ENCODE assay signal across 24 cellular contexts in the genomic region with DNA sequence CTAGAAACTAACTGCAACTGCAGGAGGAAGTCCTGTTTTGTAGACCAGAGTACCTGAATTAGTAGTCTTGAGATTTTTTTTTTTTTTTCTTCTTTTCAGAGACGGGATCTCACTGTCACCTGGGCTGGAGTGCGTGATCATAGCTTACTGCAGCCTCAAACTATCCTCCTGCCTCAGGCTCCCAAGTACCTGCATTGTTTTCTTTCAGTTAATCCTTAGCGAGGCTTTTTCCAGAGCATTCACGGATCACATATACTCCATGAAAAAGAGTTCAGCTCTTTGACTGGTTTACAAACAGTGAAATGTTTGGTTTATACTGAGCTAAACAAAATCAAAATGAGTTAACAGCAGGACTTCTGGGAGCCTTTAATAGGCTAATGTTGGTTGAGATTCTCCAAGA. TPM values are rescaled to one million over a fixed set of nuclear protein-coding genes. Genes with fewer than 3 reads are reported as not detected.
DNase-seq lines count a peak whose midpoint lies in the region; ATAC-seq, FAIRE-seq and TF ChIP-seq lines count a peak whose summit lies in the region.
"Had no signal": no experiment of that assay in that cellular context is flagged by ENCODE, and none has a peak within 500 bp of the region (broad histone marks: within the 10 kb centered on the region; RNA-seq: fewer than 3 reads in every experiment).

No MANE protein-coding gene starts in this region.

- no peak overlapping the region for H2BK20ac ChIP-seq in H1 (ENCODE audit: low read length)

- no peak for TF ChIP-seq EP300 in H1 (IDR thresholded peaks at IDR 0.05; ENCODE audit: borderline replicate concordance in 1 of 2, low read depth in 2 of 2, low read length in 2 of 2)

- peaks cover 2% of the 10 kb centered on the region for H3K36me3 ChIP-seq in HUES64 (ENCODE audit: insufficient read depth, low read length)
- H3K36me3 ChIP-seq in H1 (ENCODE audit: control insufficient read depth in 2 of 4, insufficient read depth in 4 of 4, low read length in 3 of 4) = no peaks in the 10 kb centered on the region; a peak in 2 of 8 replicates

- H3K27ac ChIP-seq in HUES64 (ENCODE audit: low read depth, low read length) (peak overlapping the region; percentile 79), H1 (ENCODE audit: low read depth, low read length) (no peak overlapping the region; the same call in 1 of the 2 replicates)
- H3K27ac ChIP-seq: C4-2B, HL-60, PC-9, RWPE1 had no signal

- no peak for TF ChIP-seq RAD21 in H1 (IDR thresholded peaks at IDR 0.05 in 1 of 2, conservative IDR thresholded peaks at IDR 0.05 in 1 of 2; ENCODE audit: low read depth in 2 of 2, low read length in 2 of 2)

- no peak for ATAC-seq in HG03159 (IDR thresholded peaks at IDR 0.05; ENCODE audit: unreplicated experiment)
- no peak for ATAC-seq in activated naive CD8-positive, alpha-beta T cell treated with anti-CD3 and anti-CD28 coated beads, Interleukin-2, amount 50 U/mL, for 24 hours
- ATAC-seq: SK-N-SH treated with all-trans-retinoic acid at 6 μM for 48 hours, T-cell had no signal

- no peak overlapping the region for H4K5ac ChIP-seq in H1 (ENCODE audit: insufficient read length, low read depth, low read length)

- H3K27me3 ChIP-seq in HUES64 (ENCODE audit: insufficient read depth, low read length) = no peaks in the 10 kb centered on the region
- no peaks in the 10 kb centered on the region for H3K27me3 ChIP-seq in H1 (replicated peaks in 1 of 4; ENCODE audit: control insufficient read depth in 3 of 4, extremely low read depth in 1 of 4, insufficient read depth in 3 of 4, low read length in 3 of 4)

- CTCF ChIA-PET in H1 (lab: Charles Lee; ENCODE audit: partially characterized antibody) = no interaction called here

- no peak overlapping the region for H3K14ac ChIP-seq in H1 (ENCODE audit: insufficient read length)

- H4K91ac ChIP-seq in H1 (replicated peaks; ENCODE audit: insufficient read length, low read length) = no peak overlapping the region

- no peak overlapping the region for H2BK5ac ChIP-seq in H1 (ENCODE audit: low read depth, low read length)

- no peaks in the 10 kb centered on the region for H3K23me2 ChIP-seq in H1 (ENCODE audit: low read depth, low read length)

- no peaks in the 10 kb centered on the region for H3K27me3 Mint-ChIP-seq in nephron progenitor cell (ENCODE audit: low read depth, poor library complexity)
- H3K27me3 Mint-ChIP-seq in activated naive CD8-positive, alpha-beta T cell treated with anti-CD3 and anti-CD28 coated beads, Interleukin-2, amount 50 U/mL, for 24 hours = no peaks in the 10 kb centered on the region

- H2BK12ac ChIP-seq in H1 (ENCODE audit: low read depth, low read length) = no peak overlapping the region

- H3K9ac ChIP-seq in HUES64 (ENCODE audit: low read depth, low read length) (no peak overlapping the region), H1 (replicated peaks in 1 of 4; ENCODE audit: extremely low read depth in 1 of 4, low read depth in 3 of 4, low read length in 3 of 4) (no peak overlapping the region)

- TF ChIP-seq CTCF in H1 (IDR thresholded peaks at IDR 0.05; ENCODE audit: control extremely low read depth in 1 of 3, insufficient read depth in 1 of 3, low read depth in 1 of 3, low read length in 3 of 3) (no peak), nephron progenitor cell (IDR thresholded peaks at IDR 0.05) (no peak)

- peaks cover 35% of the 10 kb centered on the region for H3K4me1 Mint-ChIP-seq in nephron progenitor cell
- peaks cover 4% of the 10 kb centered on the region for H3K4me1 Mint-ChIP-seq in activated naive CD8-positive, alpha-beta T cell treated with anti-CD3 and anti-CD28 coated beads, Interleukin-2, amount 50 U/mL, for 24 hours

- H4K20me1 ChIP-seq in H1 (replicated peaks in 1 of 2; ENCODE audit: control insufficient read depth in 1 of 2, insufficient read depth in 2 of 2, low read length in 2 of 2) = no peaks in the 10 kb centered on the region

- H3K79me1 ChIP-seq in H1 (ENCODE audit: low read depth, low read length) = no peaks in the 10 kb centered on the region; the same call in 1 of the 2 replicates

- TF ChIP-seq POLR2A in H1 (IDR thresholded peaks at IDR 0.05; ENCODE audit: control extremely low read depth in 1 of 2, low read depth in 2 of 2, low read length in 2 of 2) = no peak

- DNase-seq in GM19239 (ENCODE audit: insufficient read length, low spot score) = no peak
- no peak for DNase-seq in H1 (ENCODE audit: low read depth in 1 of 2, low spot score in 2 of 2)
- no peak for DNase-seq in nephron progenitor cell
- DNase-seq in activated naive CD8-positive, alpha-beta T cell treated with anti-CD3 and anti-CD28 coated beads, Interleukin-2, amount 50 U/mL, for 24 hours = no peak
- no peak for DNase-seq in NCI-H2196 (lab: John Stamatoyannopoulos, UW; ENCODE audit: unreplicated experiment)
- DNase-seq: AML-193, HFFc6, MM.1S, NCI-H1092 treated with DMSO at 0.1 percent for 48 hours, NCI-H146, NCI-H2081 treated with DMSO at 0.1 percent for 48 hours, NCI-H2227 treated with DMSO at 0.1 percent for 48 hours, NCI-H524 treated with DMSO at 0.1 percent for 48 hours, PC-9, SIG-M5, T-cell had no signal

- H3K4me1 ChIP-seq in HUES64 (ENCODE audit: insufficient read depth, low read length) = peaks cover 18% of the 10 kb centered on the region; the same call in 1 of the 2 replicates
- peaks cover 0 to 7% (median 4%) of the 10 kb centered on the region in 4 experiments; a peak in 4 of 7 replicates for H3K4me1 ChIP-seq in H1 (replicated peaks in 1 of 4; ENCODE audit: control insufficient read depth in 3 of 4, insufficient read depth in 4 of 4, low read length in 3 of 4)

- H3K9me3 ChIP-seq in HUES64 (ENCODE audit: insufficient read depth, low read depth, low read length) (no peaks in the 10 kb centered on the region), H1 (ENCODE audit: insufficient read depth in 2 of 2, low read depth in 1 of 2, low read length in 1 of 2) (no peaks in the 10 kb centered on the region)

- no peaks in the 10 kb centered on the region for H3K9me3 Mint-ChIP-seq in nephron progenitor cell
- no peaks in the 10 kb centered on the region for H3K9me3 Mint-ChIP-seq in activated naive CD8-positive, alpha-beta T cell treated with anti-CD3 and anti-CD28 coated beads, Interleukin-2, amount 50 U/mL, for 24 hours
- H3K9me3 Mint-ChIP-seq: HFFc6, T-cell had no signal

- H3K4me3 ChIP-seq in HUES64 (ENCODE audit: low read length) = no peak overlapping the region
- 0 out of 8 replicates have a peak overlapping the region, but pooled peaks of 1 of the 4 experiments have one; percentile 11 for H3K4me3 ChIP-seq in H1 (ENCODE audit: extremely low read depth in 1 of 4, insufficient read depth in 2 of 4, low read depth in 3 of 4, low read length in 4 of 4)
- H3K4me3 ChIP-seq: PC-9 had no signal

- H3K79me2 ChIP-seq in H1 (ENCODE audit: control insufficient read depth in 1 of 2, insufficient read depth in 2 of 2, low read length in 2 of 2) = no peaks in the 10 kb centered on the region

- peak overlapping the region; percentile 2 to 49; a peak in 3 of 4 replicates for H3K4me2 ChIP-seq in H1 (ENCODE audit: insufficient read depth in 1 of 2, low read depth in 2 of 2, low read length in 2 of 2)
- H3K4me2 ChIP-seq: PC-9 had no signal

- H4K8ac ChIP-seq in H1 (ENCODE audit: extremely low read depth, insufficient read depth, low read length) = no peak overlapping the region

- no peak overlapping the region for H2BK120ac ChIP-seq in H1 (replicated peaks; ENCODE audit: low read depth, low read length)

- H2AK5ac ChIP-seq in H1 (ENCODE audit: low read depth, low read length) = no peak overlapping the region

- H3K27ac Mint-ChIP-seq in nephron progenitor cell = peak overlapping the region; percentile 43
- no peak overlapping the region for H3K27ac Mint-ChIP-seq in activated naive CD8-positive, alpha-beta T cell treated with anti-CD3 and anti-CD28 coated beads, Interleukin-2, amount 50 U/mL, for 24 hours
- H3K27ac Mint-ChIP-seq: HFFc6 had no signal

- H3K23ac ChIP-seq in H1 (ENCODE audit: insufficient read length) = no peak overlapping the region

- FAIRE-seq in GM19239 (lab: Jason Lieb, UNC) (peak; percentile 71), H1 (lab: Jason Lieb, UNC) (no peak)
- FAIRE-seq: GM18507, H54 had no signal

- no peak overlapping the region for H3K18ac ChIP-seq in H1 (ENCODE audit: extremely low read depth, low read length)

- POLR2A ChIA-PET in H1 (lab: Charles Lee; ENCODE audit: partially characterized antibody) = interaction anchor here (1.4 to 1.5 kb wide), 3 partner anchors 11 to 45 kb away, joined by 3 read pairs; no protein-coding TSS in a partner anchor

- H3K4me3 Mint-ChIP-seq in nephron progenitor cell = no peak overlapping the region
- no peak overlapping the region for H3K4me3 Mint-ChIP-seq in activated naive CD8-positive, alpha-beta T cell treated with anti-CD3 and anti-CD28 coated beads, Interleukin-2, amount 50 U/mL, for 24 hours
- H3K4me3 Mint-ChIP-seq: HFFc6, T-cell had no signal

- H3K36me3 Mint-ChIP-seq in nephron progenitor cell (ENCODE audit: low read depth) = peaks cover 29% of the 10 kb centered on the region
- H3K36me3 Mint-ChIP-seq in activated naive CD8-positive, alpha-beta T cell treated with anti-CD3 and anti-CD28 coated beads, Interleukin-2, amount 50 U/mL, for 24 hours (ENCODE audit: low read depth) = peaks cover 10% of the 10 kb centered on the region

- H2BK15ac ChIP-seq in H1 (ENCODE audit: low read length) = no peak overlapping the region

- H3K56ac ChIP-seq in H1 (replicated peaks; ENCODE audit: insufficient read length, low read depth, low read length) = no peak overlapping the region

- H2AFZ ChIP-seq in H1 (ENCODE audit: low read length) = no peak overlapping the region
- H2AFZ ChIP-seq: PC-9 had no signal

- no peak overlapping the region for H3K4ac ChIP-seq in H1 (replicated peaks; ENCODE audit: insufficient read length, low read depth, low read length)

- 24% methylated on average over 4 of the region's 4 CpGs for WGBS in HUES64
- WGBS in H1 (ENCODE audit: extremely low coverage in 1 of 2, insufficient coverage in 1 of 2, insufficient read length in 1 of 2, insufficient replicate concordance in 2 of 2, low coverage in 1 of 2, low lambda C conversion rate in 2 of 2, missing lambda C conversion rate in 1 of 2), 2 experiments = 17% methylated on average over 4 of the region's 4 CpGs; no CpG with 5 or more reads in 1 of the 2 experiments

TF ChIP-seq in H1, 55 proteins besides CTCF, POLR2A, EP300 and RAD21 (continues in another document):
- no peak for TF ChIP-seq GABPA (IDR thresholded peaks at IDR 0.05; ENCODE audit: borderline replicate concordance, insufficient read depth, low read length)

RNA-seq across cellular contexts. Expression of gene KLHL15, which starts 45.8 kb away (rescaled TPM):
- 3.9 TPM for polyA plus RNA-seq in HUES64 (2013, experiment 1 of 2)
- polyA plus RNA-seq in HUES64 (2013, experiment 2 of 2) = 4.5 TPM
- 8.5 and 8.9 TPM in 2 replicates for total RNA-seq in H1 (2021; fragmentation: NEBNext Ultra II Directional; extraction: Animal tissue kit (Norgen Biotek cat#: 25700))
- polyA plus RNA-seq in H1 (2011; rRNA removed) = 2.2 and 3.7 TPM in 2 replicates
- 3.9 TPM for polyA plus RNA-seq in H1 (2011; cell fraction: cytosol; rRNA removed)
- polyA plus RNA-seq in H1 (2011; cell fraction: nucleus; rRNA removed) = 1.4 TPM
- polyA plus RNA-seq in H1 (2012, experiment 1 of 2) = 2.8 to 6.1 TPM (median 3.9 TPM) in 4 replicates
- polyA plus RNA-seq in H1 (2012, experiment 2 of 2) = 0.62 TPM
- 4.2 TPM for polyA plus RNA-seq in H1 (2013, experiment 1 of 2)
- 3.9 TPM for polyA plus RNA-seq in H1 (2013, experiment 2 of 2)
- polyA minus RNA-seq in H1 (2011; rRNA and poly(A)+ RNA removed) = 11.4 and 15.0 TPM in 2 replicates
- 5.7 TPM for polyA minus RNA-seq in H1 (2011; cell fraction: cytosol; rRNA and poly(A)+ RNA removed)
- 7.4 TPM for polyA minus RNA-seq in H1 (2011; cell fraction: nucleus; rRNA and poly(A)+ RNA removed)
